Comparison of ENCODE assay signal across 16 cellular contexts in genomic region chr17:43034623-43035293, GRCh38. TPM values are rescaled to one million over a fixed set of nuclear protein-coding genes. Genes with fewer than 3 reads are reported as not detected.
DNase-seq lines count a peak whose midpoint lies in the region; FAIRE-seq and TF ChIP-seq lines count a peak whose summit lies in the region.
"Had no signal": no experiment of that assay in that cellular context is flagged by ENCODE, and none has a peak within 500 bp of the region (broad histone marks: within the 10 kb centered on the region; RNA-seq: fewer than 3 reads in every experiment).

No MANE protein-coding gene starts in this region.

- H3K79me1 ChIP-seq in H1 (ENCODE audit: low read depth, low read length), result no peaks in the 10 kb centered on the region

- H4K8ac ChIP-seq in H1 (ENCODE audit: extremely low read depth, insufficient read depth, low read length), result 0 out of 2 replicates have a peak overlapping the region, but pooled peaks have one; percentile 19

- no peak overlapping the region for H3K56ac ChIP-seq in H1 (replicated peaks; ENCODE audit: insufficient read length, low read depth, low read length)

- no peak overlapping the region for H2AK5ac ChIP-seq in H1 (ENCODE audit: low read depth, low read length)

- POLR2A ChIA-PET in HEK293 (lab: Yijun Ruan, JAX), result interaction anchor here (0.9 to 1.8 kb wide), 2 partner anchors 10 to 37 kb away, joined by 3 to 7 read pairs; no protein-coding TSS in a partner anchor
- POLR2A ChIA-PET in H1 (lab: Charles Lee; ENCODE audit: partially characterized antibody), result interaction anchor here (1.0 to 3.4 kb wide), 9 partner anchors 9 to 281 kb away, joined by 3 to 12 read pairs (median 8); partner anchors contain the start of genes RPL27 and VAT1

- H4K5ac ChIP-seq in H1 (ENCODE audit: insufficient read length, low read depth, low read length), result no peak overlapping the region

- H3K27ac ChIP-seq in HEK293 (ENCODE audit: extremely low read depth, low read depth, low read length) (no peak overlapping the region), H1 (ENCODE audit: low read depth, low read length) (no peak overlapping the region), osteoblast (ENCODE audit: low read depth, low read length) (no peak overlapping the region)
- H3K27ac ChIP-seq: left ventricle myocardium inferior, right atrium auricular region had no signal

- 0 out of 2 replicates have a peak overlapping the region, but pooled peaks have one; percentile 50 for H2BK5ac ChIP-seq in H1 (ENCODE audit: low read depth, low read length)

- H3K9ac ChIP-seq in H1 (replicated peaks in 1 of 4; ENCODE audit: extremely low read depth in 1 of 4, low read depth in 3 of 4, low read length in 3 of 4), result no peak overlapping the region; a peak in 2 of 7 replicates

- no peak for TF ChIP-seq RAD21 in H1 (IDR thresholded peaks at IDR 0.05 in 1 of 2, conservative IDR thresholded peaks at IDR 0.05 in 1 of 2; ENCODE audit: low read depth in 2 of 2, low read length in 2 of 2)

- H3K36me3 ChIP-seq in HEK293 (ENCODE audit: control insufficient read depth in 2 of 2, insufficient read depth in 1 of 2, low read length in 2 of 2) (peaks cover 0 to 3% of the 10 kb centered on the region in 2 experiments; a peak in 2 of 3 replicates), H1 (ENCODE audit: control insufficient read depth in 2 of 4, insufficient read depth in 4 of 4, low read length in 3 of 4) (peaks cover 0 to 5% (median 0%) of the 10 kb centered on the region in 4 experiments; a peak in 1 of 8 replicates), osteoblast (ENCODE audit: insufficient read depth, low read length) (no peaks in the 10 kb centered on the region)
- H3K36me3 ChIP-seq: left ventricle myocardium inferior, right atrium auricular region had no signal

- peak overlapping the region; percentile 2; the same call in 1 of the 2 replicates for H2BK12ac ChIP-seq in H1 (ENCODE audit: low read depth, low read length)

- CTCF ChIA-PET in HEK293 (lab: Yijun Ruan, JAX), result interaction anchor here (0.8 to 1.1 kb wide), 2 partner anchors 8 to 10 kb away, joined by 3 read pairs; no protein-coding TSS in a partner anchor
- CTCF ChIA-PET in H1 (lab: Charles Lee; ENCODE audit: partially characterized antibody), result interaction anchor here (0.5 to 5.0 kb wide), 5 partner anchors 8 to 209 kb away, joined by 3 to 26 read pairs (median 5); partner anchors contain the start of genes RND2 and RPL27

- H2AFZ ChIP-seq in H1 (ENCODE audit: low read length) (no peak overlapping the region), osteoblast (ENCODE audit: low read length) (no peak overlapping the region)

- no peaks in the 10 kb centered on the region for H3K79me2 ChIP-seq in H1 (ENCODE audit: control insufficient read depth in 1 of 2, insufficient read depth in 2 of 2, low read length in 2 of 2)
- H3K79me2 ChIP-seq in osteoblast (ENCODE audit: insufficient read depth, low read length), result no peaks in the 10 kb centered on the region

- TF ChIP-seq CTCF in HEK293 (tag by site-specific recombination; IDR thresholded peaks at IDR 0.05), result no peak
- no peak for TF ChIP-seq CTCF in H1 (IDR thresholded peaks at IDR 0.05; ENCODE audit: control extremely low read depth in 1 of 3, insufficient read depth in 1 of 3, low read depth in 1 of 3, low read length in 3 of 3)
- TF ChIP-seq CTCF in osteoblast (IDR thresholded peaks at IDR 0.05; ENCODE audit: extremely low read depth, low read depth, low read length), result no peak

- peak overlapping the region; percentile 88 for H2BK20ac ChIP-seq in H1 (ENCODE audit: low read length)

- H3K18ac ChIP-seq in H1 (ENCODE audit: extremely low read depth, low read length), result peak overlapping the region; percentile 72

- FAIRE-seq in H1 (lab: Jason Lieb, UNC), result no peak

- H4K20me1 ChIP-seq in H1 (replicated peaks in 1 of 2; ENCODE audit: control insufficient read depth in 1 of 2, insufficient read depth in 2 of 2, low read length in 2 of 2) (no peaks in the 10 kb centered on the region), osteoblast (ENCODE audit: insufficient read depth, low read length) (no peaks in the 10 kb centered on the region)

- WGBS in H1 (ENCODE audit: extremely low coverage in 1 of 2, insufficient coverage in 1 of 2, insufficient read length in 1 of 2, insufficient replicate concordance in 2 of 2, low coverage in 1 of 2, low lambda C conversion rate in 2 of 2, missing lambda C conversion rate in 1 of 2), 2 experiments, result 59% methylated on average over 6 of the region's 6 CpGs; no CpG with 5 or more reads in 1 of the 2 experiments

- H3K4me3 ChIP-seq in HEK293 (ENCODE audit: low read depth, low read length) (no peak overlapping the region), H1 (ENCODE audit: extremely low read depth in 1 of 4, insufficient read depth in 2 of 4, low read depth in 3 of 4, low read length in 4 of 4) (peak overlapping the region in 3 of 4 experiments; percentile 6 to 48 (median 14); a peak in 4 of 8 replicates), osteoblast (ENCODE audit: insufficient read depth, low read length) (no peak overlapping the region)
- H3K4me3 ChIP-seq: left ventricle myocardium inferior, right atrium auricular region had no signal

- H3K27me3 ChIP-seq in H1 (replicated peaks in 1 of 4; ENCODE audit: control insufficient read depth in 3 of 4, extremely low read depth in 1 of 4, insufficient read depth in 3 of 4, low read length in 3 of 4), result no peaks in the 10 kb centered on the region
- no peaks in the 10 kb centered on the region for H3K27me3 ChIP-seq in osteoblast (ENCODE audit: insufficient read depth, low read length)
- H3K27me3 ChIP-seq: right atrium auricular region had no signal

- DNase-seq in H1 (ENCODE audit: low read depth in 1 of 2, low spot score in 2 of 2), result no peak
- peak; percentile 15 for DNase-seq in osteoblast (ENCODE audit: insufficient read length, low spot score, missing footprints)
- DNase-seq in DMS114 treated with DMSO at 0.1 percent for 48 hours (lab: John Stamatoyannopoulos, UW; ENCODE audit: unreplicated experiment), result no peak
- DNase-seq in mucosa of gallbladder (ENCODE audit: low spot score), result no peak
- DNase-seq in stimulated activated CD8-positive, alpha-beta memory T cell treated with anti-CD3 and anti-CD28 coated beads, Interleukin-4, amount 100 ng/mL, for 48 hours, result no peak
- DNase-seq: activated CD4-positive, alpha-beta T cell treated with anti-CD3 and anti-CD28 coated beads for 48 hours; activated naive CD8-positive, alpha-beta T cell treated with anti-CD3 and anti-CD28 coated beads, Interleukin-2, amount 10 ng/mL, durations not matched to agents 7 days and 5 days; activated T-cell treated with anti-CD3 and anti-CD28 coated beads for 4 hours; AML-193; effector CD8-positive, alpha-beta T cell; left ventricle myocardium inferior; MV-4-11; NCI-H2029 treated with DMSO at 0.1 percent for 48 hours; SIG-M5 had no signal

- H3K4ac ChIP-seq in H1 (replicated peaks; ENCODE audit: insufficient read length, low read depth, low read length), result no peak overlapping the region

- no peak overlapping the region for H3K14ac ChIP-seq in H1 (ENCODE audit: insufficient read length)

- no peak overlapping the region for H3K23ac ChIP-seq in H1 (ENCODE audit: insufficient read length)

- no peak overlapping the region for H2BK120ac ChIP-seq in H1 (replicated peaks; ENCODE audit: low read depth, low read length)

- no peak for TF ChIP-seq EP300 in H1 (IDR thresholded peaks at IDR 0.05; ENCODE audit: borderline replicate concordance in 1 of 2, low read depth in 2 of 2, low read length in 2 of 2)

- no peaks in the 10 kb centered on the region for H3K9me3 ChIP-seq in HEK293 (ENCODE audit: control insufficient read depth, insufficient read depth, low read depth, low read length)
- H3K9me3 ChIP-seq in H1 (ENCODE audit: insufficient read depth in 2 of 2, low read depth in 1 of 2, low read length in 1 of 2), result no peaks in the 10 kb centered on the region
- no peaks in the 10 kb centered on the region for H3K9me3 ChIP-seq in osteoblast (ENCODE audit: low read depth, low read length)
- H3K9me3 ChIP-seq: left ventricle myocardium inferior, right atrium auricular region had no signal

- H3K4me1 ChIP-seq in HEK293 (ENCODE audit: control insufficient read depth, insufficient read depth, low read length), result peaks cover 2% of the 10 kb centered on the region; the same call in 1 of the 2 replicates
- peaks cover 14 to 30% (median 25%) of the 10 kb centered on the region in 4 experiments for H3K4me1 ChIP-seq in H1 (replicated peaks in 1 of 4; ENCODE audit: control insufficient read depth in 3 of 4, insufficient read depth in 4 of 4, low read length in 3 of 4)
- no peaks in the 10 kb centered on the region for H3K4me1 ChIP-seq in osteoblast (ENCODE audit: insufficient read depth, low read length)
- H3K4me1 ChIP-seq: left ventricle myocardium inferior, right atrium auricular region had no signal

- H3K23me2 ChIP-seq in H1 (ENCODE audit: low read depth, low read length), result peaks cover 2% of the 10 kb centered on the region; the same call in 1 of the 2 replicates

- TF ChIP-seq POLR2A in H1 (IDR thresholded peaks at IDR 0.05; ENCODE audit: control extremely low read depth in 1 of 2, low read depth in 2 of 2, low read length in 2 of 2), result no peak

- H3K4me2 ChIP-seq in H1 (ENCODE audit: insufficient read depth in 1 of 2, low read depth in 2 of 2, low read length in 2 of 2), result peak overlapping the region; percentile 64 to 82
- H3K4me2 ChIP-seq in osteoblast (ENCODE audit: insufficient read depth, low read length), result no peak overlapping the region

- H4K91ac ChIP-seq in H1 (replicated peaks; ENCODE audit: insufficient read length, low read length), result peak overlapping the region; percentile 4

- H2BK15ac ChIP-seq in H1 (ENCODE audit: low read length), result no peak overlapping the region; the same call in 1 of the 2 replicates

RNA-seq across cellular contexts. Expression of gene RND2, which starts 9.7 kb away (rescaled TPM):
- total RNA-seq in H1 (2021; fragmentation: NEBNext Ultra II Directional; extraction: Animal tissue kit (Norgen Biotek cat#: 25700)), result 51.3 and 56.8 TPM in 2 replicates
- polyA plus RNA-seq in H1 (2011; rRNA removed), result 61.4 and 76.2 TPM in 2 replicates
- 77.8 TPM for polyA plus RNA-seq in H1 (2011; cell fraction: cytosol; rRNA removed)
- polyA plus RNA-seq in H1 (2011; cell fraction: nucleus; rRNA removed), result 48.9 TPM
- polyA plus RNA-seq in H1 (2012, experiment 1 of 2), result 48.4 to 68.0 TPM (median 59.0 TPM) in 4 replicates
- 60.7 TPM for polyA plus RNA-seq in H1 (2012, experiment 2 of 2)
- 22.6 TPM for polyA plus RNA-seq in H1 (2013, experiment 1 of 2)
- polyA plus RNA-seq in H1 (2013, experiment 2 of 2), result 21.5 TPM
- 38.7 and 39.0 TPM in 2 replicates for polyA minus RNA-seq in H1 (2011; rRNA and poly(A)+ RNA removed)
- polyA minus RNA-seq in H1 (2011; cell fraction: cytosol; rRNA and poly(A)+ RNA removed), result 17.8 TPM
- polyA minus RNA-seq in H1 (2011; cell fraction: nucleus; rRNA and poly(A)+ RNA removed), result 15.3 TPM
- total RNA-seq in osteoblast, result 0.29 and 0.36 TPM in 2 replicates
- 2.8 TPM for total RNA-seq in mucosa of gallbladder

RNA-seq across cellular contexts. Expression of gene VAT1, which starts 12.6 kb away (rescaled TPM):
- total RNA-seq in H1 (2021; fragmentation: NEBNext Ultra II Directional; extraction: Animal tissue kit (Norgen Biotek cat#: 25700)), result 281 and 295 TPM in 2 replicates
- 200 and 269 TPM in 2 replicates for polyA plus RNA-seq in H1 (2011; rRNA removed)
- polyA plus RNA-seq in H1 (2011; cell fraction: cytosol; rRNA removed), result 246 TPM
- 211 TPM for polyA plus RNA-seq in H1 (2011; cell fraction: nucleus; rRNA removed)
- polyA plus RNA-seq in H1 (2012, experiment 1 of 2), result 312 to 485 TPM (median 385 TPM) in 4 replicates
- 284 TPM for polyA plus RNA-seq in H1 (2012, experiment 2 of 2)
- 209 TPM for polyA plus RNA-seq in H1 (2013, experiment 1 of 2)
- 231 TPM for polyA plus RNA-seq in H1 (2013, experiment 2 of 2)
- 360 and 517 TPM in 2 replicates for polyA minus RNA-seq in H1 (2011; rRNA and poly(A)+ RNA removed)
- 175 TPM for polyA minus RNA-seq in H1 (2011; cell fraction: cytosol; rRNA and poly(A)+ RNA removed)
- 93.2 TPM for polyA minus RNA-seq in H1 (2011; cell fraction: nucleus; rRNA and poly(A)+ RNA removed)
- total RNA-seq in osteoblast (441 and 449 TPM in 2 replicates), mucosa of gallbladder (122 TPM)

RNA-seq across cellular contexts. Expression of gene IFI35, which starts 28.2 kb away (rescaled TPM):
- total RNA-seq in H1 (2021; fragmentation: NEBNext Ultra II Directional; extraction: Animal tissue kit (Norgen Biotek cat#: 25700)), result 2.0 and 2.5 TPM in 2 replicates
- 4.7 and 4.9 TPM in 2 replicates for polyA plus RNA-seq in H1 (2011; rRNA removed)
- polyA plus RNA-seq in H1 (2011; cell fraction: cytosol; rRNA removed), result 4.8 TPM
- polyA plus RNA-seq in H1 (2011; cell fraction: nucleus; rRNA removed), result 3.7 TPM
- polyA plus RNA-seq in H1 (2012, experiment 1 of 2), result 2.5 to 5.1 TPM (median 4.2 TPM) in 4 replicates
- polyA plus RNA-seq in H1 (2012, experiment 2 of 2), result 3.8 TPM
- 0.77 TPM for polyA plus RNA-seq in H1 (2013, experiment 1 of 2)
- 0.66 TPM for polyA plus RNA-seq in H1 (2013, experiment 2 of 2)
- 2.1 and 3.5 TPM in 2 replicates for polyA minus RNA-seq in H1 (2011; rRNA and poly(A)+ RNA removed)
- 3.4 TPM for polyA minus RNA-seq in H1 (2011; cell fraction: cytosol; rRNA and poly(A)+ RNA removed)
- polyA minus RNA-seq in H1 (2011; cell fraction: nucleus; rRNA and poly(A)+ RNA removed), result 2.2 TPM
- total RNA-seq in osteoblast (28.6 and 45.2 TPM in 2 replicates), mucosa of gallbladder (27.0 TPM)

RNA-seq across cellular contexts. Expression of gene RPL27, which starts 36.5 kb away (rescaled TPM):
- 1,415 and 1,425 TPM in 2 replicates for total RNA-seq in H1 (2021; fragmentation: NEBNext Ultra II Directional; extraction: Animal tissue kit (Norgen Biotek cat#: 25700))
- 3,779 and 3,900 TPM in 2 replicates for polyA plus RNA-seq in H1 (2011; rRNA removed)
- polyA plus RNA-seq in H1 (2011; cell fraction: cytosol; rRNA removed), result 3,674 TPM
- polyA plus RNA-seq in H1 (2011; cell fraction: nucleus; rRNA removed), result 1,465 TPM
- 1,928 to 4,480 TPM (median 4,033 TPM) in 4 replicates for polyA plus RNA-seq in H1 (2012, experiment 1 of 2)
- 7,082 TPM for polyA plus RNA-seq in H1 (2012, experiment 2 of 2)
- 5,965 TPM for polyA plus RNA-seq in H1 (2013, experiment 1 of 2)
- polyA plus RNA-seq in H1 (2013, experiment 2 of 2), result 5,738 TPM
- 639 and 673 TPM in 2 replicates for polyA minus RNA-seq in H1 (2011; rRNA and poly(A)+ RNA removed)
- polyA minus RNA-seq in H1 (2011; cell fraction: cytosol; rRNA and poly(A)+ RNA removed), result 757 TPM
- polyA minus RNA-seq in H1 (2011; cell fraction: nucleus; rRNA and poly(A)+ RNA removed), result 1,343 TPM
- total RNA-seq in osteoblast (878 and 1,256 TPM in 2 replicates), mucosa of gallbladder (611 TPM)

RNA-seq across cellular contexts. Expression of gene RUNDC1, which starts 54.4 kb away (rescaled TPM):
- 10.7 and 11.9 TPM in 2 replicates for total RNA-seq in H1 (2021; fragmentation: NEBNext Ultra II Directional; extraction: Animal tissue kit (Norgen Biotek cat#: 25700))
- polyA plus RNA-seq in H1 (2011; rRNA removed), result 7.9 and 9.4 TPM in 2 replicates
- 8.5 TPM for polyA plus RNA-seq in H1 (2011; cell fraction: cytosol; rRNA removed)
- polyA plus RNA-seq in H1 (2011; cell fraction: nucleus; rRNA removed), result 8.2 TPM
- 9.5 to 9.8 TPM (median 9.7 TPM) in 4 replicates for polyA plus RNA-seq in H1 (2012, experiment 1 of 2)
- polyA plus RNA-seq in H1 (2012, experiment 2 of 2), result 5.9 TPM
- 7.2 TPM for polyA plus RNA-seq in H1 (2013, experiment 1 of 2)
- polyA plus RNA-seq in H1 (2013, experiment 2 of 2), result 7.8 TPM
- 16.5 and 17.5 TPM in 2 replicates for polyA minus RNA-seq in H1 (2011; rRNA and poly(A)+ RNA removed)
- 7.4 TPM for polyA minus RNA-seq in H1 (2011; cell fraction: cytosol; rRNA and poly(A)+ RNA removed)
- polyA minus RNA-seq in H1 (2011; cell fraction: nucleus; rRNA and poly(A)+ RNA removed), result 9.1 TPM
- 8.8 and 10.1 TPM in 2 replicates for total RNA-seq in osteoblast
- 26.0 TPM for total RNA-seq in mucosa of gallbladder

Comparison
In these comparisons a context has a peak if more than half of its experiments do, and no peak if none do; other contexts are left out.
1. H3K4me3 ChIP-seq: peak in H1 (3 of 4); none in HEK293 (single experiment) and osteoblast (single experiment).
2. RNA of gene RND2, which starts 9.7 kb away (total RNA-seq): 51.3 to 56.8 TPM in H1; 2.8 TPM in mucosa of gallbladder (single experiment) and 0.29 to 0.36 TPM in osteoblast; every median in the first group is over 10 times any median in the second.